ENCODE assay signal across 30 cellular contexts in genomic region chrX:11212741-11213140, GRCh38.
"Had no signal": no experiment of that assay in that cellular context is flagged by ENCODE, and none has a peak within 500 bp of the region (broad histone marks: within the 10 kb centered on the region; RNA-seq: fewer than 3 reads in every experiment).

No MANE protein-coding gene starts in this region.

- H3K27me3 ChIP-seq: brain microvascular endothelial cell, Peyer's patch had no signal

- H3K27ac Mint-ChIP-seq: activated CD4-positive, alpha-beta T cell treated with anti-CD3 and anti-CD28 coated beads for 36 hours; activated CD4-positive, alpha-beta T cell treated with anti-CD3 and anti-CD28 coated beads, Interleukin-2, amount 10 ng/mL, durations not matched to agents 7 days and 5 days; activated CD8-positive, alpha-beta T cell treated with anti-CD3 and anti-CD28 coated beads, Interleukin-2, amount 10 ng/mL, durations not matched to agents 7 days and 5 days; activated naive CD8-positive, alpha-beta T cell treated with anti-CD3 and anti-CD28 coated beads for 36 hours; activated T-helper 1 cell treated with anti-CD3 and anti-CD28 coated beads, Interleukin-12 subunit alpha, Interleukin-12 subunit beta, Interleukin-2, Interleukin-4 antibody, amounts not matched to agents 30 ng/mL and 10 ng/mL and 1 ng/mL, durations not matched to agents 14 hours and 24 hours and 36 hours; T-helper 1 cell treated with Interleukin-12 subunit alpha and Interleukin-12 subunit beta and Interleukin-4 antibody, amounts not matched to agents 30 μg/mL and 1 μg/mL, for 36 hours; T-helper 2 cell treated with Interferon-gamma antibody and Interleukin-4, amounts not matched to agents 5 μg/mL and 100 μg/mL, for 36 hours had no signal

- H3K36me3 Mint-ChIP-seq: activated naive CD8-positive, alpha-beta T cell treated with anti-CD3 and anti-CD28 coated beads for 36 hours had no signal

- H3K27ac ChIP-seq: brain microvascular endothelial cell, Peyer's patch had no signal

- FAIRE-seq: TTC549 had no signal

- ATAC-seq: activated CD4-positive, alpha-beta T cell treated with anti-CD3 and anti-CD28 coated beads for 36 hours; activated CD4-positive, CD25-positive, alpha-beta regulatory T cell treated with anti-CD3 and anti-CD28 coated beads, Interleukin-2, amount 50 U/mL, for 24 hours; activated CD8-positive, alpha-beta T cell treated with anti-CD3 and anti-CD28 coated beads, Interleukin-2, amount 10 ng/mL, durations not matched to agents 7 days and 5 days; activated T-cell treated with anti-CD3 and anti-CD28 coated beads, Interleukin-2, amount 50 U/mL, for 4 hours had no signal

- H3K27me3 Mint-ChIP-seq: activated CD4-positive, alpha-beta T cell treated with anti-CD3 and anti-CD28 coated beads for 36 hours; activated CD4-positive, alpha-beta T cell treated with anti-CD3 and anti-CD28 coated beads, Interleukin-2, amount 10 ng/mL, durations not matched to agents 7 days and 5 days had no signal

- H3K36me3 ChIP-seq: brain microvascular endothelial cell, Peyer's patch had no signal

- H3K4me1 ChIP-seq: Peyer's patch had no signal

- H3K4me3 ChIP-seq: Peyer's patch had no signal

- H3K4me3 Mint-ChIP-seq: activated CD4-positive, alpha-beta T cell treated with anti-CD3 and anti-CD28 coated beads for 36 hours; activated CD4-positive, alpha-beta T cell treated with anti-CD3 and anti-CD28 coated beads, Interleukin-2, amount 10 ng/mL, durations not matched to agents 7 days and 5 days; activated CD8-positive, alpha-beta T cell treated with anti-CD3 and anti-CD28 coated beads, Interleukin-2, amount 10 ng/mL, durations not matched to agents 7 days and 5 days; activated naive CD8-positive, alpha-beta T cell treated with anti-CD3 and anti-CD28 coated beads for 36 hours; activated T-cell treated with anti-CD3 and anti-CD28 coated beads, Interleukin-2, amount 50 U/mL, for 4 hours; activated T-helper 1 cell treated with anti-CD3 and anti-CD28 coated beads, Interleukin-12 subunit alpha, Interleukin-12 subunit beta, Interleukin-2, Interleukin-4 antibody, amounts not matched to agents 30 ng/mL and 10 ng/mL and 1 ng/mL, durations not matched to agents 14 hours and 24 hours and 36 hours; T-helper 1 cell treated with Interleukin-12 subunit alpha and Interleukin-12 subunit beta and Interleukin-4 antibody, amounts not matched to agents 30 μg/mL and 1 μg/mL, for 36 hours; T-helper 2 cell treated with Interferon-gamma antibody and Interleukin-4, amounts not matched to agents 5 μg/mL and 100 μg/mL, for 36 hours had no signal

- H3K4me1 Mint-ChIP-seq: activated CD4-positive, alpha-beta T cell treated with anti-CD3 and anti-CD28 coated beads, Interleukin-2, amount 10 ng/mL, durations not matched to agents 7 days and 5 days had no signal

- H3K9me3 Mint-ChIP-seq: activated T-cell treated with anti-CD3 and anti-CD28 coated beads, Interleukin-2, amount 50 U/mL, for 4 hours; T-helper 1 cell treated with Interleukin-12 subunit alpha and Interleukin-12 subunit beta and Interleukin-4 antibody, amounts not matched to agents 30 μg/mL and 1 μg/mL, for 36 hours; T-helper 2 cell treated with Interferon-gamma antibody and Interleukin-4, amounts not matched to agents 5 μg/mL and 100 μg/mL, for 36 hours had no signal

- DNase-seq: activated CD4-positive, alpha-beta T cell treated with anti-CD3 and anti-CD28 coated beads for 36 hours; activated CD4-positive, alpha-beta T cell treated with anti-CD3 and anti-CD28 coated beads, Interleukin-2, amount 10 ng/mL, durations not matched to agents 7 days and 5 days; activated CD4-positive, alpha-beta T cell treated with anti-CD3 and anti-CD28 coated beads, Interleukin-2, amount 50 U/mL, for 48 hours; activated CD8-positive, alpha-beta T cell treated with anti-CD3 and anti-CD28 coated beads, Interleukin-2, amount 10 ng/mL, durations not matched to agents 7 days and 5 days; activated naive CD4-positive, alpha-beta T cell; activated naive CD4-positive, alpha-beta T cell treated with anti-CD3 and anti-CD28 coated beads, Interleukin-2, amount 50 U/mL, for 16 hours; activated naive CD8-positive, alpha-beta T cell treated with anti-CD3 and anti-CD28 coated beads for 36 hours; activated T-cell treated with anti-CD3 and anti-CD28 coated beads for 4 hours; activated T-cell treated with anti-CD3 and anti-CD28 coated beads, Interleukin-2, amount 50 U/mL, for 4 hours; amniotic stem cell; aorta; brain microvascular endothelial cell; central memory CD4-positive, alpha-beta T cell; Karpas-422; NCI-H1105; NCI-H1417 treated with DMSO at 0.1 percent for 48 hours; NCI-H187 treated with DMSO at 0.1 percent for 48 hours; NCI-H2081; NCI-H2171 treated with DMSO at 0.1 percent for 48 hours; NCI-H226; NCI-H446 treated with DMSO at 0.1 percent for 48 hours; NCI-H524 treated with DMSO at 0.1 percent for 48 hours; Peyer's patch; RPMI8226; SHP77 treated with DMSO at 0.1 percent for 48 hours had no signal
